ENCODE assay signal across 1 cellular context in the genomic region with DNA sequence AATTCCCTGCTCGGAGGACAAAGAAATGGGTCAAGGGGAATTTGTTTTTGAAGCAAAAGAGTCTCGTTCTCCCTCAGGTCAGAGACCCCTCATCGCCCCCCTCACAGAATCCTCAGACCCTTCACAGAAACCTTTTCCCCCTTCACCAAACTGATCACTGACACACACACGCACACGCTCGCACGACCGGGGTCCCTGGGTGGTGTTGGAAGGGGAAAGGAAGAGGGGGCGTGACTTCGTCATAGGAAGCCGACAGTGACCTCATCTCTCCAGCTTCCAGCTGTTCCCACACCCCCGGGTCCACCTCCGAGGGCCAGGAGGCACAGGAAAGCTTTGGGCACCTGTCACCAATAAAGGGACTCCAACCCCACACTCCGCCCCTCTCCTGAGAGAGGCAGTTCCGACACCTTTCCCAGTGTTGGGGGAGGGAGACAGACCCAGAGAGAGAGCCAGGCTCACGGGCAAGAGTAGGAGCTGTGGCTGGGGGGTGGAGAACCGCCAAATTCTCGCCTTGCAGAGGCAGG.
TF ChIP-seq lines count a peak whose summit lies in the region.

No MANE protein-coding gene starts in this region.

TF ChIP-seq in HEK293, 187 proteins besides CTCF, POLR2A, EP300 and RAD21 (continued from another document and continues in another):
- TF ChIP-seq, protein P1, sequence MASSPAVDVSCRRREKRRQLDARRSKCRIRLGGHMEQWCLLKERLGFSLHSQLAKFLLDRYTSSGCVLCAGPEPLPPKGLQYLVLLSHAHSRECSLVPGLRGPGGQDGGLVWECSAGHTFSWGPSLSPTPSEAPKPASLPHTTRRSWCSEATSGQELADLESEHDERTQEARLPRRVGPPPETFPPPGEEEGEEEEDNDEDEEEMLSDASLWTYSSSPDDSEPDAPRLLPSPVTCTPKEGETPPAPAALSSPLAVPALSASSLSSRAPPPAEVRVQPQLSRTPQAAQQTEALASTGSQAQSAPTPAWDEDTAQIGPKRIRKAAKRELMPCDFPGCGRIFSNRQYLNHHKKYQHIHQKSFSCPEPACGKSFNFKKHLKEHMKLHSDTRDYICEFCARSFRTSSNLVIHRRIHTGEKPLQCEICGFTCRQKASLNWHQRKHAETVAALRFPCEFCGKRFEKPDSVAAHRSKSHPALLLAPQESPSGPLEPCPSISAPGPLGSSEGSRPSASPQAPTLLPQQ (tag by site-specific recombination; IDR thresholded peaks at IDR 0.05): peak; percentile 82
- TF ChIP-seq, protein P2, sequence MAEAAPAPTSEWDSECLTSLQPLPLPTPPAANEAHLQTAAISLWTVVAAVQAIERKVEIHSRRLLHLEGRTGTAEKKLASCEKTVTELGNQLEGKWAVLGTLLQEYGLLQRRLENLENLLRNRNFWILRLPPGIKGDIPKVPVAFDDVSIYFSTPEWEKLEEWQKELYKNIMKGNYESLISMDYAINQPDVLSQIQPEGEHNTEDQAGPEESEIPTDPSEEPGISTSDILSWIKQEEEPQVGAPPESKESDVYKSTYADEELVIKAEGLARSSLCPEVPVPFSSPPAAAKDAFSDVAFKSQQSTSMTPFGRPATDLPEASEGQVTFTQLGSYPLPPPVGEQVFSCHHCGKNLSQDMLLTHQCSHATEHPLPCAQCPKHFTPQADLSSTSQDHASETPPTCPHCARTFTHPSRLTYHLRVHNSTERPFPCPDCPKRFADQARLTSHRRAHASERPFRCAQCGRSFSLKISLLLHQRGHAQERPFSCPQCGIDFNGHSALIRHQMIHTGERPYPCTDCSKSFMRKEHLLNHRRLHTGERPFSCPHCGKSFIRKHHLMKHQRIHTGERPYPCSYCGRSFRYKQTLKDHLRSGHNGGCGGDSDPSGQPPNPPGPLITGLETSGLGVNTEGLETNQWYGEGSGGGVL (tag by site-specific recombination; IDR thresholded peaks at IDR 0.05): peak; percentile 82
- TF ChIP-seq YY1 (tag by site-specific recombination; IDR thresholded peaks at IDR 0.05): no peak
- TF ChIP-seq, protein P3, sequence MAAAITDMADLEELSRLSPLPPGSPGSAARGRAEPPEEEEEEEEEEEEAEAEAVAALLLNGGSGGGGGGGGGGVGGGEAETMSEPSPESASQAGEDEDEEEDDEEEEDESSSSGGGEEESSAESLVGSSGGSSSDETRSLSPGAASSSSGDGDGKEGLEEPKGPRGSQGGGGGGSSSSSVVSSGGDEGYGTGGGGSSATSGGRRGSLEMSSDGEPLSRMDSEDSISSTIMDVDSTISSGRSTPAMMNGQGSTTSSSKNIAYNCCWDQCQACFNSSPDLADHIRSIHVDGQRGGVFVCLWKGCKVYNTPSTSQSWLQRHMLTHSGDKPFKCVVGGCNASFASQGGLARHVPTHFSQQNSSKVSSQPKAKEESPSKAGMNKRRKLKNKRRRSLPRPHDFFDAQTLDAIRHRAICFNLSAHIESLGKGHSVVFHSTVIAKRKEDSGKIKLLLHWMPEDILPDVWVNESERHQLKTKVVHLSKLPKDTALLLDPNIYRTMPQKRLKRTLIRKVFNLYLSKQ (tag by site-specific recombination; IDR thresholded peaks at IDR 0.05; ENCODE audit: borderline replicate concordance): no peak
- TF ChIP-seq ZNF274 (IDR thresholded peaks at IDR 0.05; ENCODE audit: low read length): no peak
- no peak for TF ChIP-seq ZNF274 (tag by site-specific recombination; IDR thresholded peaks at IDR 0.05; ENCODE audit: borderline replicate concordance)
- no peak for TF ChIP-seq ZNF146 (tag by site-specific recombination; IDR thresholded peaks at IDR 0.05)
- TF ChIP-seq SETDB1 (IDR thresholded peaks at IDR 0.05; ENCODE audit: insufficient read length, low read length): no peak
- no peak for TF ChIP-seq YY2 (tag by site-specific recombination; IDR thresholded peaks at IDR 0.05)
- no peak for TF ChIP-seq KLF7 (tag by site-specific recombination; IDR thresholded peaks at IDR 0.05; ENCODE audit: borderline replicate concordance)
- TF ChIP-seq ZNF629 (tag by site-specific recombination; IDR thresholded peaks at IDR 0.05): peak; percentile 98
- no peak for TF ChIP-seq MYNN (tag by site-specific recombination; IDR thresholded peaks at IDR 0.05; ENCODE audit: borderline replicate concordance)
- TF ChIP-seq ZNF501 (tag by site-specific recombination; IDR thresholded peaks at IDR 0.05): 0 out of 2 replicates have a peak, but pooled peaks have one; percentile 50
- peak; percentile 82 for TF ChIP-seq EGR2 (tag by site-specific recombination; IDR thresholded peaks at IDR 0.05; ENCODE audit: low read depth)
- TF ChIP-seq ZNF654 (tag by site-specific recombination; IDR thresholded peaks at IDR 0.05; ENCODE audit: low read depth): no peak
- TF ChIP-seq, protein P4, sequence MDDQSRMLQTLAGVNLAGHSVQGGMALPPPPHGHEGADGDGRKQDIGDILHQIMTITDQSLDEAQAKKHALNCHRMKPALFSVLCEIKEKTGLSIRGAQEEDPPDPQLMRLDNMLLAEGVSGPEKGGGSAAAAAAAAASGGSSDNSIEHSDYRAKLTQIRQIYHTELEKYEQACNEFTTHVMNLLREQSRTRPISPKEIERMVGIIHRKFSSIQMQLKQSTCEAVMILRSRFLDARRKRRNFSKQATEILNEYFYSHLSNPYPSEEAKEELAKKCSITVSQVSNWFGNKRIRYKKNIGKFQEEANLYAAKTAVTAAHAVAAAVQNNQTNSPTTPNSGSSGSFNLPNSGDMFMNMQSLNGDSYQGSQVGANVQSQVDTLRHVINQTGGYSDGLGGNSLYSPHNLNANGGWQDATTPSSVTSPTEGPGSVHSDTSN (CRISPR knock-in tag; IDR thresholded peaks at IDR 0.05): no peak
- no peak for TF ChIP-seq HOXC10 (CRISPR knock-in tag; IDR thresholded peaks at IDR 0.05)
- peak; percentile 82 for TF ChIP-seq ZNF341 (tag by site-specific recombination; IDR thresholded peaks at IDR 0.05; ENCODE audit: low read depth)
- TF ChIP-seq, protein P5, sequence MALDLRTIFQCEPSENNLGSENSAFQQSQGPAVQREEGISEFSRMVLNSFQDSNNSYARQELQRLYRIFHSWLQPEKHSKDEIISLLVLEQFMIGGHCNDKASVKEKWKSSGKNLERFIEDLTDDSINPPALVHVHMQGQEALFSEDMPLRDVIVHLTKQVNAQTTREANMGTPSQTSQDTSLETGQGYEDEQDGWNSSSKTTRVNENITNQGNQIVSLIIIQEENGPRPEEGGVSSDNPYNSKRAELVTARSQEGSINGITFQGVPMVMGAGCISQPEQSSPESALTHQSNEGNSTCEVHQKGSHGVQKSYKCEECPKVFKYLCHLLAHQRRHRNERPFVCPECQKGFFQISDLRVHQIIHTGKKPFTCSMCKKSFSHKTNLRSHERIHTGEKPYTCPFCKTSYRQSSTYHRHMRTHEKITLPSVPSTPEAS (tag by site-specific recombination; IDR thresholded peaks at IDR 0.05): 0 out of 2 replicates have a peak, but pooled peaks have one; percentile 46
- TF ChIP-seq ZNF530 (tag by site-specific recombination; IDR thresholded peaks at IDR 0.05; ENCODE audit: low read depth): no peak
- TF ChIP-seq, protein P6, sequence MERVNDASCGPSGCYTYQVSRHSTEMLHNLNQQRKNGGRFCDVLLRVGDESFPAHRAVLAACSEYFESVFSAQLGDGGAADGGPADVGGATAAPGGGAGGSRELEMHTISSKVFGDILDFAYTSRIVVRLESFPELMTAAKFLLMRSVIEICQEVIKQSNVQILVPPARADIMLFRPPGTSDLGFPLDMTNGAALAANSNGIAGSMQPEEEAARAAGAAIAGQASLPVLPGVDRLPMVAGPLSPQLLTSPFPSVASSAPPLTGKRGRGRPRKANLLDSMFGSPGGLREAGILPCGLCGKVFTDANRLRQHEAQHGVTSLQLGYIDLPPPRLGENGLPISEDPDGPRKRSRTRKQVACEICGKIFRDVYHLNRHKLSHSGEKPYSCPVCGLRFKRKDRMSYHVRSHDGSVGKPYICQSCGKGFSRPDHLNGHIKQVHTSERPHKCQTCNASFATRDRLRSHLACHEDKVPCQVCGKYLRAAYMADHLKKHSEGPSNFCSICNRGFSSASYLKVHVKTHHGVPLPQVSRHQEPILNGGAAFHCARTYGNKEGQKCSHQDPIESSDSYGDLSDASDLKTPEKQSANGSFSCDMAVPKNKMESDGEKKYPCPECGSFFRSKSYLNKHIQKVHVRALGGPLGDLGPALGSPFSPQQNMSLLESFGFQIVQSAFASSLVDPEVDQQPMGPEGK (tag by site-specific recombination; IDR thresholded peaks at IDR 0.05): peak; percentile 85
- no peak for TF ChIP-seq ZNF830 (tag by site-specific recombination; IDR thresholded peaks at IDR 0.05; ENCODE audit: low read depth)
- TF ChIP-seq, protein P7, sequence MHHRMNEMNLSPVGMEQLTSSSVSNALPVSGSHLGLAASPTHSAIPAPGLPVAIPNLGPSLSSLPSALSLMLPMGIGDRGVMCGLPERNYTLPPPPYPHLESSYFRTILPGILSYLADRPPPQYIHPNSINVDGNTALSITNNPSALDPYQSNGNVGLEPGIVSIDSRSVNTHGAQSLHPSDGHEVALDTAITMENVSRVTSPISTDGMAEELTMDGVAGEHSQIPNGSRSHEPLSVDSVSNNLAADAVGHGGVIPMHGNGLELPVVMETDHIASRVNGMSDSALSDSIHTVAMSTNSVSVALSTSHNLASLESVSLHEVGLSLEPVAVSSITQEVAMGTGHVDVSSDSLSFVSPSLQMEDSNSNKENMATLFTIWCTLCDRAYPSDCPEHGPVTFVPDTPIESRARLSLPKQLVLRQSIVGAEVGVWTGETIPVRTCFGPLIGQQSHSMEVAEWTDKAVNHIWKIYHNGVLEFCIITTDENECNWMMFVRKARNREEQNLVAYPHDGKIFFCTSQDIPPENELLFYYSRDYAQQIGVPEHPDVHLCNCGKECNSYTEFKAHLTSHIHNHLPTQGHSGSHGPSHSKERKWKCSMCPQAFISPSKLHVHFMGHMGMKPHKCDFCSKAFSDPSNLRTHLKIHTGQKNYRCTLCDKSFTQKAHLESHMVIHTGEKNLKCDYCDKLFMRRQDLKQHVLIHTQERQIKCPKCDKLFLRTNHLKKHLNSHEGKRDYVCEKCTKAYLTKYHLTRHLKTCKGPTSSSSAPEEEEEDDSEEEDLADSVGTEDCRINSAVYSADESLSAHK (tag by site-specific recombination; IDR thresholded peaks at IDR 0.05): no peak
- TF ChIP-seq REPIN1 (tag by site-specific recombination; IDR thresholded peaks at IDR 0.05; ENCODE audit: low read depth): no peak
- no peak for TF ChIP-seq KLF10 (tag by site-specific recombination; IDR thresholded peaks at IDR 0.05)
- no peak for TF ChIP-seq ZNF416 (tag by site-specific recombination; IDR thresholded peaks at IDR 0.05)
- no peak for TF ChIP-seq ZFP37 (tag by site-specific recombination; IDR thresholded peaks at IDR 0.05)
- no peak for TF ChIP-seq ZNF223 (tag by site-specific recombination; IDR thresholded peaks at IDR 0.05)
- TF ChIP-seq SCRT2 (tag by site-specific recombination; IDR thresholded peaks at IDR 0.05): no peak
- TF ChIP-seq ZNF707 (tag by site-specific recombination; IDR thresholded peaks at IDR 0.05): no peak
- TF ChIP-seq ZNF791 (tag by site-specific recombination; IDR thresholded peaks at IDR 0.05): no peak
- no peak for TF ChIP-seq ZNF155 (tag by site-specific recombination; IDR thresholded peaks at IDR 0.05)
- no peak for TF ChIP-seq ZNF202 (tag by site-specific recombination; IDR thresholded peaks at IDR 0.05; ENCODE audit: borderline replicate concordance)
- TF ChIP-seq ZNF138 (tag by site-specific recombination; IDR thresholded peaks at IDR 0.05; ENCODE audit: borderline replicate concordance): no peak
- no peak for TF ChIP-seq ZNF624 (tag by site-specific recombination; IDR thresholded peaks at IDR 0.05)
- peak; percentile 76 for TF ChIP-seq ZFP69B (tag by site-specific recombination; IDR thresholded peaks at IDR 0.05)
- TF ChIP-seq ZNF292 (tag by site-specific recombination; IDR thresholded peaks at IDR 0.05; ENCODE audit: borderline replicate concordance, low read depth): no peak
- no peak for TF ChIP-seq GFI1B (tag by site-specific recombination; IDR thresholded peaks at IDR 0.05)
- peak; percentile 64; the same call in 1 of the 2 replicates for TF ChIP-seq ZBTB20 (tag by site-specific recombination; IDR thresholded peaks at IDR 0.05)
- TF ChIP-seq, protein P8, sequence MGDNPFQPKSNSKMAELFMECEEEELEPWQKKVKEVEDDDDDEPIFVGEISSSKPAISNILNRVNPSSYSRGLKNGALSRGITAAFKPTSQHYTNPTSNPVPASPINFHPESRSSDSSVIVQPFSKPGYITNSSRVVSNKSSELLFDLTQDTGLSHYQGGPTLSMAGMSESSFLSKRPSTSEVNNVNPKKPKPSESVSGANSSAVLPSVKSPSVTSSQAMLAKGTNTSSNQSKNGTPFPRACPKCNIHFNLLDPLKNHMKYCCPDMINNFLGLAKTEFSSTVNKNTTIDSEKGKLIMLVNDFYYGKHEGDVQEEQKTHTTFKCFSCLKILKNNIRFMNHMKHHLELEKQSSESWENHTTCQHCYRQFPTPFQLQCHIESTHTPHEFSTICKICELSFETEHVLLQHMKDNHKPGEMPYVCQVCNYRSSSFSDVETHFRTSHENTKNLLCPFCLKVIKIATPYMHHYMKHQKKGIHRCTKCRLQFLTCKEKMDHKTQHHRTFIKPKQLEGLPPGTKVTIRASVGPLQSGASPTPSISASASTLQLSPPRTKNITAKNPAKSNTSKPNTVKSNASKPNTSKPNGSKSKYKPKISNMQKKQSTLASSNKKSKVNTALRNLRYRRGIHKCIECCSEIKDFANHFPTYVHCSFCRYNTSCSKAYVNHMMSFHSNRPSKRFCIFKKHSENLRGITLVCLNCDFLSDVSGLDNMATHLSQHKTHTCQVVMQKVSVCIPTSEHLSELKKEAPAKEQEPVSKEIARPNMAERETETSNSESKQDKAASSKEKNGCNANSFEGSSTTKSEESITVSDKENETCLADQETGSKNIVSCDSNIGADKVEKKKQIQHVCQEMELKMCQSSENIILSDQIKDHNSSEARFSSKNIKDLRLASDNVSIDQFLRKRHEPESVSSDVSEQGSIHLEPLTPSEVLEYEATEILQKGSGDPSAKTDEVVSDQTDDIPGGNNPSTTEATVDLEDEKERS (tag by site-specific recombination; IDR thresholded peaks at IDR 0.05): no peak
- no peak for TF ChIP-seq ZNF248 (tag by site-specific recombination; IDR thresholded peaks at IDR 0.05)
- no peak for TF ChIP-seq ZNF132 (tag by site-specific recombination; IDR thresholded peaks at IDR 0.05; ENCODE audit: borderline replicate concordance)
- TF ChIP-seq, protein P9, sequence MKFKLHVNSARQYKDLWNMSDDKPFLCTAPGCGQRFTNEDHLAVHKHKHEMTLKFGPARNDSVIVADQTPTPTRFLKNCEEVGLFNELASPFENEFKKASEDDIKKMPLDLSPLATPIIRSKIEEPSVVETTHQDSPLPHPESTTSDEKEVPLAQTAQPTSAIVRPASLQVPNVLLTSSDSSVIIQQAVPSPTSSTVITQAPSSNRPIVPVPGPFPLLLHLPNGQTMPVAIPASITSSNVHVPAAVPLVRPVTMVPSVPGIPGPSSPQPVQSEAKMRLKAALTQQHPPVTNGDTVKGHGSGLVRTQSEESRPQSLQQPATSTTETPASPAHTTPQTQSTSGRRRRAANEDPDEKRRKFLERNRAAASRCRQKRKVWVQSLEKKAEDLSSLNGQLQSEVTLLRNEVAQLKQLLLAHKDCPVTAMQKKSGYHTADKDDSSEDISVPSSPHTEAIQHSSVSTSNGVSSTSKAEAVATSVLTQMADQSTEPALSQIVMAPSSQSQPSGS (tag by site-specific recombination; IDR thresholded peaks at IDR 0.05; ENCODE audit: low read depth): peak; percentile 81
- TF ChIP-seq GLIS2 (tag by site-specific recombination; IDR thresholded peaks at IDR 0.05): peak; percentile 82
